ENCODE assay signal across 23 cellular contexts in genomic region chr3:47889001-47889757, GRCh38.
DNase-seq lines count a peak whose midpoint lies in the region; ATAC-seq and TF ChIP-seq lines count a peak whose summit lies in the region.
"Had no signal": no experiment of that assay in that cellular context is flagged by ENCODE, and none has a peak within 500 bp of the region (broad histone marks: within the 10 kb centered on the region; RNA-seq: fewer than 3 reads in every experiment).

No MANE protein-coding gene starts in this region.

- CTCF ChIA-PET in WTC11 (lab: Charles Lee): interaction anchor here (2.2 to 3.2 kb wide), 3 partner anchors 52 to 269 kb away, joined by 10 to 30 read pairs (median 15); no protein-coding TSS in a partner anchor

- H3K9me3 Mint-ChIP-seq in activated T-cell treated with anti-CD3 and anti-CD28 coated beads, Interleukin-2, amount 50 U/mL, for 72 hours: no peaks in the 10 kb centered on the region
- H3K9me3 Mint-ChIP-seq in WTC11 (peaks cover 10% of the 10 kb centered on the region), progenitor cell of endocrine pancreas (ENCODE audit: low read depth) (peaks cover 3% of the 10 kb centered on the region)
- H3K9me3 Mint-ChIP-seq: T-cell had no signal

- ATAC-seq in activated T-cell treated with anti-CD3 and anti-CD28 coated beads, Interleukin-2, amount 50 U/mL, for 72 hours (replicated peaks in 1 of 2): no peak
- ATAC-seq in WTC11: no peak
- ATAC-seq: activated T-cell treated with anti-CD3 and anti-CD28 coated beads, Interleukin-2, amount 50 U/mL, for 4 hours; left lung; naive thymus-derived CD8-positive, alpha-beta T cell; T-cell had no signal

- H3K4me3 Mint-ChIP-seq in activated T-cell treated with anti-CD3 and anti-CD28 coated beads, Interleukin-2, amount 50 U/mL, for 72 hours: no peak overlapping the region
- H3K4me3 Mint-ChIP-seq in WTC11 (no peak overlapping the region), progenitor cell of endocrine pancreas (ENCODE audit: low read depth) (no peak overlapping the region)
- H3K4me3 Mint-ChIP-seq: activated T-cell treated with anti-CD3 and anti-CD28 coated beads, Interleukin-2, amount 50 U/mL, for 4 hours; naive thymus-derived CD8-positive, alpha-beta T cell; T-cell had no signal

- no peak for TF ChIP-seq CTCF in WTC11 (IDR thresholded peaks at IDR 0.05)
- no peak for TF ChIP-seq CTCF in fibroblast of pulmonary artery (IDR thresholded peaks at IDR 0.05; ENCODE audit: low read length, missing control alignments)
- TF ChIP-seq CTCF in progenitor cell of endocrine pancreas (IDR thresholded peaks at IDR 0.05; ENCODE audit: unreplicated experiment): no peak

- POLR2A ChIA-PET in WTC11 (lab: Charles Lee): interaction anchor here (0.6 kb wide), 2 partner anchors 27 to 457 kb away, joined by 4 to 5 read pairs; no protein-coding TSS in a partner anchor

- peaks cover 2 to 12% of the 10 kb centered on the region in 2 donors for H3K36me3 Mint-ChIP-seq in activated T-cell treated with anti-CD3 and anti-CD28 coated beads, Interleukin-2, amount 50 U/mL, for 72 hours (ENCODE audit: insufficient read depth in 2 of 2)
- H3K36me3 Mint-ChIP-seq in WTC11 (peaks cover 24% of the 10 kb centered on the region), progenitor cell of endocrine pancreas (ENCODE audit: insufficient read depth) (peaks cover 31% of the 10 kb centered on the region)

- no peak overlapping the region for H3K4me3 ChIP-seq in fibroblast of pulmonary artery (replicated peaks; ENCODE audit: low read depth, low read length)
- H3K4me3 ChIP-seq: adrenal gland, left lung, sigmoid colon had no signal

- peak overlapping the region; percentile 59 for H3K27ac Mint-ChIP-seq in activated T-cell treated with anti-CD3 and anti-CD28 coated beads, Interleukin-2, amount 50 U/mL, for 72 hours
- H3K27ac Mint-ChIP-seq in WTC11: peak overlapping the region; percentile 27; the same call in 1 of the 2 replicates
- peak overlapping the region; percentile 96 for H3K27ac Mint-ChIP-seq in progenitor cell of endocrine pancreas
- H3K27ac Mint-ChIP-seq: T-cell had no signal

- no peaks in the 10 kb centered on the region for H3K4me1 Mint-ChIP-seq in activated T-cell treated with anti-CD3 and anti-CD28 coated beads, Interleukin-2, amount 50 U/mL, for 72 hours (ENCODE audit: low read depth)
- H3K4me1 Mint-ChIP-seq in WTC11 (peaks cover 50% of the 10 kb centered on the region), progenitor cell of endocrine pancreas (ENCODE audit: low read depth) (peaks cover 60% of the 10 kb centered on the region)

- no peak for DNase-seq in activated T-cell treated with anti-CD3 and anti-CD28 coated beads, Interleukin-2, amount 50 U/mL, for 72 hours
- no peak for DNase-seq in activated T-cell treated with anti-CD3 and anti-CD28 coated beads for 4 hours
- no peak for DNase-seq in WTC11 (ENCODE audit: low spot score)
- peak; percentile 35 for DNase-seq in fibroblast of pulmonary artery (ENCODE audit: low read depth)
- DNase-seq in progenitor cell of endocrine pancreas (ENCODE audit: low spot score, unreplicated experiment): no peak
- DNase-seq in NCI-H1436 (lab: John Stamatoyannopoulos, UW): no peak
- DNase-seq in SHP77 treated with DMSO at 0.1 percent for 48 hours (lab: John Stamatoyannopoulos, UW): no peak
- no peak for DNase-seq in NCI-H1694 treated with DMSO at 0.1 percent for 48 hours (lab: John Stamatoyannopoulos, UW)
- DNase-seq: activated naive CD4-positive, alpha-beta T cell treated with Interleukin-2 at 50 U/mL for 16 hours; activated T-cell treated with anti-CD3 and anti-CD28 coated beads, Interleukin-2, amount 50 U/mL, for 4 hours; adrenal gland; AML-193; DMS53; hippocampal formation; left lung; naive thymus-derived CD8-positive, alpha-beta T cell; NCI-H1417 treated with DMSO at 0.1 percent for 48 hours; NCI-H2171; NCI-H524; sigmoid colon; stimulated activated CD4-positive, alpha-beta T cell treated with anti-CD3 and anti-CD28 coated beads, Interleukin-15, amount 100 ng/mL, for 24 hours; T-cell; trophoblast cell had no signal

- H3K27me3 Mint-ChIP-seq in activated T-cell treated with anti-CD3 and anti-CD28 coated beads, Interleukin-2, amount 50 U/mL, for 72 hours (ENCODE audit: low read depth): no peaks in the 10 kb centered on the region
- no peaks in the 10 kb centered on the region for H3K27me3 Mint-ChIP-seq in WTC11 (ENCODE audit: low read depth)
- H3K27me3 Mint-ChIP-seq in progenitor cell of endocrine pancreas: no peaks in the 10 kb centered on the region
- H3K27me3 Mint-ChIP-seq: naive thymus-derived CD8-positive, alpha-beta T cell; T-cell had no signal

TF ChIP-seq in WTC11, 78 proteins besides CTCF, POLR2A, EP300 and RAD21:
- TF ChIP-seq FOXP4 (CRISPR knock-in tag; IDR thresholded peaks at IDR 0.05) (no peak), TEAD1 (CRISPR knock-in tag; IDR thresholded peaks at IDR 0.05) (no peak), ZNF138 (CRISPR knock-in tag; conservative IDR thresholded peaks at IDR 0.05) (no peak), ZMAT4 (CRISPR knock-in tag; IDR thresholded peaks at IDR 0.05) (no peak), AR (CRISPR knock-in tag; IDR thresholded peaks at IDR 0.05) (no peak), HMGA2 (CRISPR knock-in tag; IDR thresholded peaks at IDR 0.05) (no peak), ATF1 (CRISPR knock-in tag; IDR thresholded peaks at IDR 0.05) (no peak), ETV6 (CRISPR knock-in tag; IDR thresholded peaks at IDR 0.05) (no peak), JAZF1 (CRISPR knock-in tag; IDR thresholded peaks at IDR 0.05) (no peak), TP53 (CRISPR knock-in tag; IDR thresholded peaks at IDR 0.05) (no peak), CREM (CRISPR knock-in tag; IDR thresholded peaks at IDR 0.05) (no peak), FOXP1 (CRISPR knock-in tag; IDR thresholded peaks at IDR 0.05; ENCODE audit: borderline replicate concordance) (no peak), USF1 (CRISPR knock-in tag; IDR thresholded peaks at IDR 0.05) (no peak), SMAD3 (CRISPR knock-in tag; IDR thresholded peaks at IDR 0.05; ENCODE audit: borderline replicate concordance) (no peak)

Comparison
In these comparisons a context has a peak if more than half of its experiments do, and no peak if none do; other contexts are left out.
1. H3K27ac Mint-ChIP-seq: peak in every context shown above with its lines; median percentile 96 in progenitor cell of endocrine pancreas; 59 in activated T-cell treated with anti-CD3 and anti-CD28 coated beads, Interleukin-2, amount 50 U/mL, for 72 hours; 27 in WTC11.